In genomic region chr1:32759997-32760623, GRCh38 we compare ENCODE assay signal across 8 cellular contexts. TPM values are rescaled to one million over a fixed set of nuclear protein-coding genes. Genes with fewer than 3 reads are reported as not detected.
DNase-seq lines count a peak whose midpoint lies in the region; ATAC-seq, FAIRE-seq and TF ChIP-seq lines count a peak whose summit lies in the region.

No MANE protein-coding gene starts in this region.

- CTCF ChIA-PET in Panc1 (lab: Charles Lee): interaction anchor here (1.2 kb wide), 1 partner anchor 14 kb away, joined by 4 read pairs; no protein-coding TSS in a partner anchor

- H3K9me2 ChIP-seq in Karpas-422 (replicated peaks; ENCODE audit: insufficient read depth, low read length): no peaks in the 10 kb centered on the region

- FAIRE-seq in G401.6 (lab: Jason Lieb, UNC): peak; percentile 72

- DNase-seq in Panc1 (ENCODE audit: low read depth, low spot score): peak; percentile 47
- DNase-seq in glutamatergic neuron: peak; percentile 43
- no peak for DNase-seq in germinal center (ENCODE audit: low spot score)
- no peak for DNase-seq in UCSD-AML1 (lab: John Stamatoyannopoulos, UW; ENCODE audit: unreplicated experiment)
- DNase-seq in Karpas-422: no peak

- H3K27me3 ChIP-seq in Panc1 (ENCODE audit: control insufficient read depth, insufficient read depth, low read length): no peaks in the 10 kb centered on the region
- no peaks in the 10 kb centered on the region for H3K27me3 ChIP-seq in parathyroid adenoma (ENCODE audit: control insufficient read depth, insufficient read depth, low read length)
- no peaks in the 10 kb centered on the region for H3K27me3 ChIP-seq in Karpas-422 (ENCODE audit: low read length)

- H3K4me3 ChIP-seq in Panc1 (ENCODE audit: low read depth in 2 of 2, low read length in 2 of 2) (peak overlapping the region; percentile 3 to 43; a peak in 3 of 4 replicates), parathyroid adenoma (ENCODE audit: low read depth, low read length) (peak overlapping the region; percentile 0), Karpas-422 (ENCODE audit: low read length) (no peak overlapping the region)

- H3K9me3 Mint-ChIP-seq in glutamatergic neuron (ENCODE audit: unreplicated experiment): peaks cover 7% of the 10 kb centered on the region

- BruUV-seq in Panc1 (replicated peaks; lab: Mats Ljungman, UMichigan): no TSS peak

- peaks cover 5% of the 10 kb centered on the region for H3K79me2 ChIP-seq in parathyroid adenoma
- no peaks in the 10 kb centered on the region for H3K79me2 ChIP-seq in Karpas-422 (ENCODE audit: low read length)

- ATAC-seq in Panc1: peak; percentile 82
- ATAC-seq in HG02885 (IDR thresholded peaks at IDR 0.05; ENCODE audit: poor library complexity, unreplicated experiment): no peak

- H3K4me2 ChIP-seq in parathyroid adenoma (ENCODE audit: low read length): peak overlapping the region; percentile 57
- no peak overlapping the region for H3K4me2 ChIP-seq in Karpas-422 (ENCODE audit: low read depth, low read length, poor library complexity, severe bottlenecking)

- no peaks in the 10 kb centered on the region for H3K27me3 Mint-ChIP-seq in glutamatergic neuron (ENCODE audit: unreplicated experiment)

- in situ Hi-C loops in Panc1 (cut with HindIII; ENCODE audit: low pct_unique_long_range_greater_than_20kb, low sequenced_read_pairs): loop anchor here (10.0 kb wide), 1 partner anchor 45 kb away; no protein-coding TSS in a partner anchor

- H3K9me3 ChIP-seq in Panc1 (ENCODE audit: control insufficient read depth, insufficient read depth, low read depth, low read length) (no peaks in the 10 kb centered on the region), parathyroid adenoma (ENCODE audit: control insufficient read depth, low read length) (no peaks in the 10 kb centered on the region), Karpas-422 (ENCODE audit: low read length) (no peaks in the 10 kb centered on the region)

- H2AFZ ChIP-seq in parathyroid adenoma (no peak overlapping the region), Karpas-422 (ENCODE audit: low read length) (no peak overlapping the region)

- H3K36me3 ChIP-seq in Panc1 (ENCODE audit: control insufficient read depth, insufficient read depth, low read length) (no peaks in the 10 kb centered on the region), parathyroid adenoma (ENCODE audit: control insufficient read depth, insufficient read depth, low read length) (no peaks in the 10 kb centered on the region), Karpas-422 (ENCODE audit: insufficient read depth, low read length) (no peaks in the 10 kb centered on the region)

- H3K4me1 Mint-ChIP-seq in glutamatergic neuron (ENCODE audit: low read depth, unreplicated experiment): peaks cover 6% of the 10 kb centered on the region

- POLR2A ChIA-PET in Panc1 (lab: Charles Lee): interaction anchor here (1.2 kb wide), 1 partner anchor 58 kb away, joined by 3 read pairs; no protein-coding TSS in a partner anchor

- no peak overlapping the region for H3K4me3 Mint-ChIP-seq in glutamatergic neuron (ENCODE audit: unreplicated experiment)

- H3K27ac ChIP-seq in Panc1 (ENCODE audit: low read length) (peak overlapping the region; percentile 99), parathyroid adenoma (peak overlapping the region; percentile 86), Karpas-422 (ENCODE audit: low read length) (no peak overlapping the region)

- no peaks in the 10 kb centered on the region for H4K20me1 ChIP-seq in Karpas-422 (ENCODE audit: insufficient read depth, low read depth, low read length)

- no peak overlapping the region for H3K9ac ChIP-seq in parathyroid adenoma
- H3K9ac ChIP-seq in Karpas-422 (ENCODE audit: low read length): no peak overlapping the region

- peaks cover 92% of the 10 kb centered on the region for H3K4me1 ChIP-seq in Panc1 (ENCODE audit: control insufficient read depth, insufficient read depth, low read length)
- H3K4me1 ChIP-seq in parathyroid adenoma: peaks cover 31% of the 10 kb centered on the region
- peaks cover 10% of the 10 kb centered on the region for H3K4me1 ChIP-seq in Karpas-422 (ENCODE audit: low read length)

- no peaks in the 10 kb centered on the region for H3K36me3 Mint-ChIP-seq in glutamatergic neuron (ENCODE audit: unreplicated experiment)

- TF ChIP-seq CTCF in Panc1 (IDR thresholded peaks at IDR 0.05): no peak
- no peak for TF ChIP-seq CTCF in glutamatergic neuron (IDR thresholded peaks at IDR 0.05; ENCODE audit: partially characterized antibody, unreplicated experiment)
- TF ChIP-seq CTCF in parathyroid adenoma (IDR thresholded peaks at IDR 0.05): no peak

- intact Hi-C loops in Panc1 (cut with micrococcal nuclease; ENCODE audit: unreplicated experiment): loop anchor here (5.0 kb wide), 1 partner anchor 48 kb away; no protein-coding TSS in a partner anchor

- H3K27ac Mint-ChIP-seq in glutamatergic neuron (ENCODE audit: unreplicated experiment): no peak overlapping the region

RNA-seq across cellular contexts. Expression of gene YARS1, which starts 57.0 kb away (rescaled TPM):
- total RNA-seq in Panc1 (2021; ENCODE audit: unreplicated experiment): 120 TPM
- polyA plus RNA-seq in Panc1 (2012; ENCODE audit: insufficient read length): 184 TPM
- 197 TPM for total RNA-seq in glutamatergic neuron (ENCODE audit: unreplicated experiment)
- 118 and 159 TPM in 2 replicates for total RNA-seq in Karpas-422 (2014; rRNA removed; shearing (Covaris generic); ENCODE audit: low replicate concordance)

RNA-seq across cellular contexts. Expression of gene S100PBP, which starts 57.3 kb away (rescaled TPM):
- total RNA-seq in Panc1 (2021; ENCODE audit: unreplicated experiment) (55.4 TPM), glutamatergic neuron (ENCODE audit: unreplicated experiment) (40.1 TPM)
- polyA plus RNA-seq in Panc1 (2012; ENCODE audit: insufficient read length): 25.8 TPM
- total RNA-seq in Karpas-422 (2014; rRNA removed; shearing (Covaris generic); ENCODE audit: low replicate concordance): 23.7 and 30.8 TPM in 2 replicates

RNA-seq across cellular contexts. Expression of gene SYNC, which starts 57.5 kb away (rescaled TPM):
- total RNA-seq in Panc1 (2021; ENCODE audit: unreplicated experiment) (1.3 TPM), glutamatergic neuron (ENCODE audit: unreplicated experiment) (1.1 TPM)
- polyA plus RNA-seq in Panc1 (2012; ENCODE audit: insufficient read length): 1.2 TPM
- total RNA-seq in Karpas-422 (2014; rRNA removed; shearing (Covaris generic); ENCODE audit: low replicate concordance): not detected in 2 replicates

Comparison
In these comparisons a context has a peak if more than half of its experiments do, and no peak if none do; other contexts are left out.
1. DNase-seq: peak in Panc1 (single experiment) and glutamatergic neuron (single experiment); none in germinal center (single experiment), UCSD-AML1 (single experiment) and Karpas-422 (single experiment).